Comparison of ENCODE assay signal across 17 cellular contexts in the genomic region with DNA sequence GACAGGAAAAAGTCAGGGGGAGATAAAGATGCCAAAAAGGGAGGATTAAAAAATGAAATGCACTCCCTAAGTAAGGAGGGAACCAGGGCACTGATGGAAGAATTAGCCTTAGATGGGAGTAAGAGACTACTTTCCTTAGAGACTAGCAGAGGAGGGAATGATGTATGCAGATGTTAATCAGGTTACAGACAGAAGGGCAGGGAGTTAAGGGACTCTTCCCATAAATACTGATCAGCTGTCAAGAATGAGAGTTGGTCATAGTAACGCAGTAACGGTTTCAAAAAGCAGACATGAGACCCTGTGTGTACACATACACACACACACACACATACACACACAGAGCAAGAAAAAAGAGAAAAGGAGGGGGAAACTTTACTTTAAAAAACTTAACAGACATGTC.
DNase-seq lines count a peak whose midpoint lies in the region; ATAC-seq and TF ChIP-seq lines count a peak whose summit lies in the region.
"Had no signal": no experiment of that assay in that cellular context is flagged by ENCODE, and none has a peak within 500 bp of the region (broad histone marks: within the 10 kb centered on the region; RNA-seq: fewer than 3 reads in every experiment).

No MANE protein-coding gene starts in this region.

- no peak for TF ChIP-seq CTCF in HEK293 (tag by site-specific recombination; IDR thresholded peaks at IDR 0.05)
- TF ChIP-seq CTCF in upper lobe of right lung (IDR thresholded peaks at IDR 0.05): no peak
- no peak for TF ChIP-seq CTCF in natural killer cell (IDR thresholded peaks at IDR 0.05)

- H3K36me3 ChIP-seq in ACC112 (ENCODE audit: insufficient read depth, low read length): no peaks in the 10 kb centered on the region
- no peaks in the 10 kb centered on the region for H3K36me3 ChIP-seq in HEK293 (ENCODE audit: control insufficient read depth in 2 of 2, insufficient read depth in 1 of 2, low read length in 2 of 2)
- H3K36me3 ChIP-seq in mesenchymal stem cell (ENCODE audit: control insufficient read depth in 1 of 2, insufficient read depth in 2 of 2, low read depth in 1 of 2, low read length in 2 of 2): no peaks in the 10 kb centered on the region
- no peaks in the 10 kb centered on the region for H3K36me3 ChIP-seq in upper lobe of right lung

- H3K27ac Mint-ChIP-seq in natural killer cell: no peak overlapping the region
- H3K27ac Mint-ChIP-seq: B cell; CD4-positive, alpha-beta T cell; H9; IgD-negative memory B cell had no signal

- no peaks in the 10 kb centered on the region for H3K79me2 ChIP-seq in ACC112 (ENCODE audit: control insufficient read depth, insufficient read depth, low read length, unreplicated experiment)

- H2BK5ac ChIP-seq in mesenchymal stem cell (ENCODE audit: low read depth, low read length, poor library complexity, severe bottlenecking): no peak overlapping the region

- intact Hi-C loops in upper lobe of right lung (cut with DNase I): no loop called here
- intact Hi-C loops in natural killer cell (cut with micrococcal nuclease): no loop called here

- ATAC-seq in upper lobe of right lung: no peak
- no peak for ATAC-seq in natural killer cell

- peak overlapping the region; percentile 56 for H2AFZ ChIP-seq in ACC112 (ENCODE audit: low read length, unreplicated experiment)
- H2AFZ ChIP-seq in mesenchymal stem cell (ENCODE audit: low read depth, low read length): no peak overlapping the region
- H2AFZ ChIP-seq: PC-9 had no signal

- H3K27ac ChIP-seq in ACC112 (ENCODE audit: low read depth, low read length): no peak overlapping the region
- no peak overlapping the region for H3K27ac ChIP-seq in HEK293 (ENCODE audit: extremely low read depth, low read depth, low read length)
- no peak overlapping the region for H3K27ac ChIP-seq in mesenchymal stem cell (ENCODE audit: low read length, poor library complexity, severe bottlenecking)
- no peak overlapping the region for H3K27ac ChIP-seq in upper lobe of right lung
- H3K27ac ChIP-seq: PC-9 had no signal

- H3K23ac ChIP-seq in mesenchymal stem cell (ENCODE audit: low read length in 2 of 2): no peak overlapping the region

- peaks cover 23% of the 10 kb centered on the region for H3K4me1 ChIP-seq in ACC112 (ENCODE audit: control insufficient read depth, insufficient read depth, low read length, unreplicated experiment)
- H3K4me1 ChIP-seq in HEK293 (ENCODE audit: control insufficient read depth, insufficient read depth, low read length): peaks cover 4% of the 10 kb centered on the region; the same call in 1 of the 2 replicates
- peaks cover 3% of the 10 kb centered on the region for H3K4me1 ChIP-seq in mesenchymal stem cell (ENCODE audit: control insufficient read depth, insufficient read depth, low read depth, low read length)
- H3K4me1 ChIP-seq in upper lobe of right lung: peaks cover 20% of the 10 kb centered on the region

- H3K9ac ChIP-seq in mesenchymal stem cell (ENCODE audit: low read length): no peak overlapping the region

- CTCF ChIA-PET in HEK293 (lab: Yijun Ruan, JAX): interaction anchor here (0.7 kb wide), 1 partner anchor 1089 kb away, joined by 3 read pairs; no protein-coding TSS in a partner anchor

- no peak overlapping the region for H2AK5ac ChIP-seq in mesenchymal stem cell (ENCODE audit: low read length, severe bottlenecking)

- H3K9me3 ChIP-seq in HEK293 (ENCODE audit: control insufficient read depth, insufficient read depth, low read depth, low read length): no peaks in the 10 kb centered on the region
- H3K9me3 ChIP-seq in mesenchymal stem cell (ENCODE audit: control insufficient read depth, low read length): no peaks in the 10 kb centered on the region
- no peaks in the 10 kb centered on the region for H3K9me3 ChIP-seq in upper lobe of right lung

- no peak overlapping the region for H3K4me2 ChIP-seq in mesenchymal stem cell (ENCODE audit: low read length, poor library complexity, severe bottlenecking)
- H3K4me2 ChIP-seq: PC-9 had no signal

- H3K9me3 Mint-ChIP-seq in natural killer cell: no peaks in the 10 kb centered on the region
- H3K9me3 Mint-ChIP-seq: CD4-positive, alpha-beta T cell; IgD-negative memory B cell had no signal

- H3K4me1 Mint-ChIP-seq in natural killer cell: peaks cover 5 to 7% of the 10 kb centered on the region in 2 donors

- H3K4me3 Mint-ChIP-seq in natural killer cell: no peak overlapping the region
- H3K4me3 Mint-ChIP-seq: B cell; CD4-positive, alpha-beta T cell; H9; IgD-negative memory B cell had no signal

- POLR2A ChIA-PET in HEK293 (lab: Yijun Ruan, JAX): no interaction called here

- H3K18ac ChIP-seq in mesenchymal stem cell (ENCODE audit: low read depth in 1 of 2, low read length in 2 of 2): no peak overlapping the region

- H3K27me3 Mint-ChIP-seq in natural killer cell (ENCODE audit: low read depth in 2 of 2): no peaks in the 10 kb centered on the region
- H3K27me3 Mint-ChIP-seq: CD4-positive, alpha-beta T cell had no signal

- DNase-seq in SK-N-DZ (ENCODE audit: low spot score) (peak; percentile 71), mesenchymal stem cell (peak; percentile 81), upper lobe of right lung (no peak), natural killer cell (no peak), SKM-1 treated with dmso at 0.1 percent for 144 hours (lab: John Stamatoyannopoulos, UW; ENCODE audit: unreplicated experiment) (no peak)
- DNase-seq: CD4-positive, alpha-beta T cell; H9; NCI-H1105; NCI-H1694; NCI-H2107; NCI-H345; NCI-H69; PC-9 had no signal

- no peak overlapping the region for H3K4me3 ChIP-seq in ACC112 (ENCODE audit: low read depth, low read length)
- H3K4me3 ChIP-seq in HEK293 (ENCODE audit: low read depth, low read length): no peak overlapping the region
- H3K4me3 ChIP-seq in mesenchymal stem cell (ENCODE audit: insufficient read depth in 1 of 2, low read depth in 1 of 2, low read length in 2 of 2): no peak overlapping the region
- no peak overlapping the region for H3K4me3 ChIP-seq in upper lobe of right lung
- H3K4me3 ChIP-seq: PC-9 had no signal

- H3K27me3 ChIP-seq in ACC112 (ENCODE audit: insufficient read depth, low read length) (no peaks in the 10 kb centered on the region), mesenchymal stem cell (ENCODE audit: control insufficient read depth in 1 of 2, insufficient read depth in 1 of 2, low read length in 2 of 2) (no peaks in the 10 kb centered on the region), upper lobe of right lung (no peaks in the 10 kb centered on the region)

- no peaks in the 10 kb centered on the region for H3K36me3 Mint-ChIP-seq in natural killer cell
- H3K36me3 Mint-ChIP-seq: IgD-negative memory B cell had no signal

- 0% methylated on average over 1 of the region's 2 CpGs for WGBS in mesenchymal stem cell

- H3K14ac ChIP-seq in mesenchymal stem cell (ENCODE audit: low read length in 2 of 2): no peak overlapping the region

- no peak overlapping the region for H4K91ac ChIP-seq in mesenchymal stem cell (ENCODE audit: low read length)

- no peak overlapping the region for H3K4ac ChIP-seq in mesenchymal stem cell (ENCODE audit: low read depth in 1 of 2, low read length in 2 of 2)

- H2BK12ac ChIP-seq in mesenchymal stem cell (ENCODE audit: low read length in 2 of 2): no peak overlapping the region

- H3K79me1 ChIP-seq in mesenchymal stem cell (replicated peaks; ENCODE audit: low read length, poor library complexity, severe bottlenecking): no peaks in the 10 kb centered on the region

- H2BK120ac ChIP-seq in mesenchymal stem cell (ENCODE audit: low read depth, low read length): no peak overlapping the region

- no peak overlapping the region for H2BK15ac ChIP-seq in mesenchymal stem cell (ENCODE audit: low read depth, poor library complexity, severe bottlenecking)

- no peak overlapping the region for H4K8ac ChIP-seq in mesenchymal stem cell (ENCODE audit: low read length)

TF ChIP-seq in HEK293, 187 proteins besides CTCF, POLR2A, EP300 and RAD21:
- TF ChIP-seq WT1 (tag by site-specific recombination; IDR thresholded peaks at IDR 0.05): peak; percentile 96
- no peak for TF ChIP-seq ZSCAN30 (tag by site-specific recombination; IDR thresholded peaks at IDR 0.05)
- TF ChIP-seq ZNF366 (tag by site-specific recombination; conservative IDR thresholded peaks at IDR 0.05): no peak

Comparison
In these comparisons a context has a peak if more than half of its experiments do, and no peak if none do; other contexts are left out.
1. DNase-seq: peak in SK-N-DZ (single experiment) and mesenchymal stem cell (single experiment); none in upper lobe of right lung (single experiment), natural killer cell (single experiment) and SKM-1 treated with dmso at 0.1 percent for 144 hours (single experiment).